ENCODE assay signal across 9 cellular contexts in genomic region chr2:20444113-20444992, GRCh38. TPM values are rescaled to one million over a fixed set of nuclear protein-coding genes. Genes with fewer than 3 reads are reported as not detected.
A peak's percentile ranks its signal among the peaks of the same experiment; 100 is the strongest.
DNase-seq lines count a peak whose midpoint lies in the region; ATAC-seq and TF ChIP-seq lines count a peak whose summit lies in the region.
"Had no signal": no experiment of that assay in that cellular context is flagged by ENCODE, and none has a peak within 500 bp of the region (broad histone marks: within the 10 kb centered on the region; RNA-seq: fewer than 3 reads in every experiment).

No MANE protein-coding gene starts in this region.

- no peaks in the 10 kb centered on the region for H3K36me3 ChIP-seq in esophagus (ENCODE audit: control insufficient read depth in 2 of 2, insufficient read depth in 2 of 2, low read length in 1 of 2)
- peaks cover 5 to 21% of the 10 kb centered on the region in 2 donors for H3K36me3 ChIP-seq in muscle layer of duodenum (ENCODE audit: control insufficient read depth in 1 of 2, insufficient read depth in 2 of 2, low read length in 2 of 2)
- H3K36me3 ChIP-seq in upper lobe of left lung, result peaks cover 0 to 21% (median 6%) of the 10 kb centered on the region in 4 donors

- no peak for TF ChIP-seq EP300 in upper lobe of left lung (IDR thresholded peaks at IDR 0.05)

- WGBS in esophagus, 2 donors, result 25 to 30% methylated on average over 12 of the region's 12 CpGs
- WGBS in upper lobe of left lung, 2 donors, result 41 to 46% methylated on average over 12 of the region's 12 CpGs

- H3K27ac ChIP-seq in esophagus (ENCODE audit: low read depth in 2 of 2, low read length in 1 of 2), result peak overlapping the region; percentile 44 to 71
- peak overlapping the region; percentile 67 for H3K27ac ChIP-seq in muscle layer of duodenum (ENCODE audit: low read length)
- H3K27ac ChIP-seq in upper lobe of left lung, result peak overlapping the region; percentile 59 to 75 (median 68)

- ATAC-seq in upper lobe of left lung (ENCODE audit: low FRiP score in 2 of 2), result no peak

- TF ChIP-seq POLR2A in upper lobe of left lung (IDR thresholded peaks at IDR 0.05), result no peak

- no peaks in the 10 kb centered on the region for H3K27me3 ChIP-seq in esophagus (ENCODE audit: control insufficient read depth in 1 of 2, insufficient read depth in 2 of 2, low read length in 2 of 2)
- no peaks in the 10 kb centered on the region for H3K27me3 ChIP-seq in muscle layer of duodenum (ENCODE audit: low read depth, low read length)
- peaks cover 0 to 4% (median 0%) of the 10 kb centered on the region in 4 donors for H3K27me3 ChIP-seq in upper lobe of left lung

- no peak for TF ChIP-seq CTCF in upper lobe of left lung (IDR thresholded peaks at IDR 0.05)

- H3K4me3 ChIP-seq in esophagus (ENCODE audit: low read depth in 1 of 2, low read length in 2 of 2), result no peak overlapping the region
- H3K4me3 ChIP-seq in muscle layer of duodenum (ENCODE audit: low read depth in 1 of 2, low read length in 2 of 2), result no peak overlapping the region
- H3K4me3 ChIP-seq in upper lobe of left lung, result no peak overlapping the region

- DNase-seq in NCI-H82 (lab: John Stamatoyannopoulos, UW) (peak; percentile 63), NCI-H82 treated with DMSO at 0.1 percent for 48 hours (lab: John Stamatoyannopoulos, UW; ENCODE audit: unreplicated experiment) (no peak), upper lobe of left lung (peak in 1 of 2 donors; percentile 19), NCI-H2029 (lab: John Stamatoyannopoulos, UW) (no peak), NCI-H1417 (lab: John Stamatoyannopoulos, UW) (no peak), amniotic stem cell (lab: John Stamatoyannopoulos, UW) (no peak)
- DNase-seq: stimulated activated CD4-positive, alpha-beta T cell treated with anti-CD3 and anti-CD28 coated beads, Interleukin-4, amount 100 ng/mL, for 1 hour had no signal

- H3K9me3 ChIP-seq in esophagus (ENCODE audit: control insufficient read depth in 2 of 2, insufficient read depth in 1 of 2, low read depth in 1 of 2, low read length in 1 of 2), result no peaks in the 10 kb centered on the region
- no peaks in the 10 kb centered on the region for H3K9me3 ChIP-seq in muscle layer of duodenum (ENCODE audit: control insufficient read depth in 1 of 2, low read length in 2 of 2)
- no peaks in the 10 kb centered on the region for H3K9me3 ChIP-seq in upper lobe of left lung

- H3K4me1 ChIP-seq in esophagus (ENCODE audit: control insufficient read depth in 2 of 2, insufficient read depth in 2 of 2, low read length in 1 of 2) (peaks cover 0 to 2% of the 10 kb centered on the region in 2 donors), muscle layer of duodenum (ENCODE audit: control insufficient read depth in 1 of 2, insufficient read depth in 2 of 2, low read length in 2 of 2) (peaks cover 3 to 24% of the 10 kb centered on the region in 2 donors), upper lobe of left lung (peaks cover 28 to 43% (median 30%) of the 10 kb centered on the region in 4 donors)

RNA-seq across cellular contexts. Expression of gene RHOB, which starts 2.5 kb away (rescaled TPM):
- polyA plus RNA-seq in esophagus, result 10 to 100 TPM; 33.4 to 99.3 TPM
- 100 to 1,000 TPM; 193 to 583 (median 336) TPM for total RNA-seq in upper lobe of left lung
